31 cellular contexts compared by ENCODE assay signal in genomic region chr2:177432703-177433102, GRCh38.
"Had no signal": no experiment of that assay in that cellular context is flagged by ENCODE, and none has a peak within 500 bp of the region (broad histone marks: within the 10 kb centered on the region; RNA-seq: fewer than 3 reads in every experiment).

No MANE protein-coding gene starts in this region.

- H3K36me3 ChIP-seq: adrenal gland had no signal

- H3K4me3 Mint-ChIP-seq: activated B cell treated with CpG ODN at 0.5 μM for 24 hours; activated CD4-positive, alpha-beta memory T cell treated with anti-CD3 and anti-CD28 coated beads for 36 hours; activated naive CD4-positive, alpha-beta T cell treated with anti-CD3 and anti-CD28 coated beads for 36 hours; activated T-cell treated with anti-CD3 and anti-CD28 coated beads, Interleukin-2, amount 50 U/mL, for 4 hours; activated T-helper 1 cell treated with anti-CD3 and anti-CD28 coated beads, Interleukin-12 subunit alpha, Interleukin-12 subunit beta, Interleukin-2, Interleukin-4 antibody, amounts not matched to agents 30 ng/mL and 10 ng/mL and 1 ng/mL, durations not matched to agents 14 hours and 24 hours and 36 hours; brain; T-helper 1 cell treated with Interleukin-12 subunit alpha and Interleukin-12 subunit beta and Interleukin-4 antibody, amounts not matched to agents 30 μg/mL and 1 μg/mL, for 36 hours; T-helper 2 cell treated with Interferon-gamma antibody and Interleukin-4, amounts not matched to agents 5 μg/mL and 100 μg/mL, for 36 hours had no signal

- H3K4me1 ChIP-seq: adrenal gland had no signal

- H3K27me3 ChIP-seq: adrenal gland, SJSA1 had no signal

- H3K27me3 Mint-ChIP-seq: activated B cell treated with CpG ODN at 0.5 μM for 24 hours; activated CD4-positive, alpha-beta memory T cell treated with anti-CD3 and anti-CD28 coated beads for 36 hours; brain had no signal

- ATAC-seq: activated naive CD4-positive, alpha-beta T cell treated with anti-CD3 and anti-CD28 coated beads, Interleukin-2, amount 50 U/mL, for 72 hours; activated T-cell treated with anti-CD3 and anti-CD28 coated beads, Interleukin-2, amount 50 U/mL, for 4 hours had no signal

- H3K27ac Mint-ChIP-seq: activated B cell treated with CpG ODN at 0.5 μM for 24 hours; activated CD4-positive, alpha-beta memory T cell treated with anti-CD3 and anti-CD28 coated beads for 36 hours; activated naive CD4-positive, alpha-beta T cell treated with anti-CD3 and anti-CD28 coated beads for 36 hours; activated naive CD4-positive, alpha-beta T cell treated with anti-CD3 and anti-CD28 coated beads, Interleukin-2, amount 50 U/mL, for 72 hours; activated T-helper 1 cell treated with anti-CD3 and anti-CD28 coated beads, Interleukin-12 subunit alpha, Interleukin-12 subunit beta, Interleukin-2, Interleukin-4 antibody, amounts not matched to agents 30 ng/mL and 10 ng/mL and 1 ng/mL, durations not matched to agents 14 hours and 24 hours and 36 hours; brain; T-helper 1 cell treated with Interleukin-12 subunit alpha and Interleukin-12 subunit beta and Interleukin-4 antibody, amounts not matched to agents 30 μg/mL and 1 μg/mL, for 36 hours; T-helper 2 cell treated with Interferon-gamma antibody and Interleukin-4, amounts not matched to agents 5 μg/mL and 100 μg/mL, for 36 hours had no signal

- H3K4me3 ChIP-seq: adrenal gland, SJSA1 had no signal

- H3K27ac ChIP-seq: adrenal gland, KMS-11, SJSA1, VCaP had no signal

- DNase-seq: activated B cell treated with CpG ODN at 0.5 μM for 24 hours; activated CD4-positive, alpha-beta memory T cell treated with anti-CD3 and anti-CD28 coated beads for 36 hours; activated CD4-positive, alpha-beta T cell treated with anti-CD3 and anti-CD28 coated beads for 4 hours; activated CD4-positive, alpha-beta T cell treated with anti-CD3 and anti-CD28 coated beads, Interleukin-2, amount 50 U/mL, for 1 hour; activated CD4-positive, CD25-positive, alpha-beta regulatory T cell treated with anti-CD3 and anti-CD28 coated beads, Interleukin-2, amount 50 U/mL, for 72 hours; activated CD8-positive, alpha-beta memory T cell treated with anti-CD3 and anti-CD28 coated beads, Interleukin-2, amount 50 U/mL, for 4 hours; activated gamma-delta T cell treated with Interleukin-2 at 50 U/mL for 16 hours; activated naive CD4-positive, alpha-beta T cell treated with anti-CD3 and anti-CD28 coated beads for 36 hours; activated T-cell treated with anti-CD3 and anti-CD28 coated beads for 4 hours; activated T-cell treated with anti-CD3 and anti-CD28 coated beads, Interleukin-2, amount 50 U/mL, for 4 hours; adrenal gland; anterior cingulate cortex; caudate nucleus; cerebellar nuclear complex; NCI-H1105; NCI-H1417 treated with DMSO at 0.1 percent for 48 hours; NCI-H187 treated with DMSO at 0.1 percent for 48 hours; NCI-H2081; NCI-H345; NCI-H524 treated with DMSO at 0.1 percent for 48 hours; NCI-H748 treated with DMSO at 0.1 percent for 48 hours; SHP77 treated with DMSO at 0.1 percent for 48 hours; SK-N-SH had no signal

- H3K9ac ChIP-seq: KMS-11, SK-N-SH had no signal

- H3K4me1 Mint-ChIP-seq: activated B cell treated with CpG ODN at 0.5 μM for 24 hours, brain had no signal
